ENCODE assay signal across 8 cellular contexts in the genomic region with DNA sequence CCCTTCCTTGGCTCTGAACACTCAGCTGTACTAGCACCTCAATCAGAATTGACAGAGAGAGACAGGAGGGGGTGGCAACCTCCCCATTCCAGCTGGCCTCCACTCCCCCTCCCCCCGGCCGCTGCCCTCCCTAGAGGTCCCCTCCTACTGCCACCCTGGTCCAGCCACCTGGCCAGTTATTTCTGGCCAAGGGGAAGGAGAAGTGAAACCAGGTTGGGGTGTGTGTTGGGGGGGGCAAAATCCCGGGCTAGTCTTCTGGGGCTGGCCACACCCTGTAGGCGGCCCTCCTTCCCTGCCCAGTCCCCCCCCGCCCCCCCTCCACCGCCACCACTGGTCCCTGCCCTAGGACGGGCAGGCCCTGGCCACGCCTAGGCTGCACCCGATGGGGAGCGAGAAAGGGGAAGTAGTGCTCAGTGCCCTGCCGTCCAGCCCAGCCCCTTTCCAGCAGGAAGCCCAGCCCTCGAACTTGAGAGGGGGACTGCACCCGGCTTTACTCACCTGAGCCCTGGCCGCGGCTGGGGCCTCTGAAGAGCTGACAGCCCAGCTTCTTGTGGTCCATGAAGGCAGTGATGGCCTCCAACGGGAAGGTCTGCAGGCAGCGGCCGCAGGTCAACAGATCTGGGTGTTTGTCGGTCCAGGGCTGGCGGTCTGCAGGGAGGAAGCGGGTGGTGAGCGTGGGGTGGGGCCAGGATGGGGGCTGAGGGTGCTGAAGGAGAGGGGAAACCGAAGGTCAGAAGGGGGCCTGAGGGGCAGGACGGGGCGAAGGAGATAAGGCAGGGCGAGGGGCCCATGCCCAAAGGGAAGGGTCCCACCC. TPM values are rescaled to one million over a fixed set of nuclear protein-coding genes. Genes with fewer than 3 reads are reported as not detected.
A peak's percentile ranks its signal among the peaks of the same experiment; 100 is the strongest.
DNase-seq lines count a peak whose midpoint lies in the region; ATAC-seq and TF ChIP-seq lines count a peak whose summit lies in the region.

No MANE protein-coding gene starts in this region.

- peak overlapping the region; percentile 91 for H3K4me3 ChIP-seq in iPS-18c (ENCODE audit: insufficient read depth, low read depth, low read length)
- peak overlapping the region; percentile 56 for H3K4me3 ChIP-seq in skeletal muscle satellite cell (ENCODE audit: low read length)

- H3K27me3 ChIP-seq in skeletal muscle satellite cell (ENCODE audit: control insufficient read depth, insufficient read depth, low read length), result no peaks in the 10 kb centered on the region

- H3K4me1 Mint-ChIP-seq in brain, result peaks cover 32% of the 10 kb centered on the region

- H3K9me3 ChIP-seq in ES-I3 (ENCODE audit: control insufficient read depth, insufficient read depth, low read length), result no peaks in the 10 kb centered on the region
- H3K9me3 ChIP-seq in iPS-18c (ENCODE audit: control insufficient read depth, insufficient read depth, low read length), result no peaks in the 10 kb centered on the region
- no peaks in the 10 kb centered on the region for H3K9me3 ChIP-seq in skeletal muscle satellite cell (replicated peaks; ENCODE audit: low read length)

- H3K4me1 ChIP-seq in ES-I3 (ENCODE audit: insufficient read depth, low read length), result peaks cover 25% of the 10 kb centered on the region
- peaks cover 16% of the 10 kb centered on the region for H3K4me1 ChIP-seq in skeletal muscle satellite cell (ENCODE audit: control insufficient read depth, insufficient read depth, low read length)

- no peaks in the 10 kb centered on the region for H3K9me3 Mint-ChIP-seq in brain

- H3K9ac ChIP-seq in ES-I3 (ENCODE audit: low read depth, low read length) (peak overlapping the region; percentile 75), skeletal muscle satellite cell (ENCODE audit: low read depth, low read length) (no peak overlapping the region)

- TF ChIP-seq CTCF in brain (conservative IDR thresholded peaks at IDR 0.05), result no peak

- peaks cover 49% of the 10 kb centered on the region for H3K27me3 Mint-ChIP-seq in brain

- H3K36me3 Mint-ChIP-seq in brain, result no peaks in the 10 kb centered on the region

- DNase-seq in RKO (ENCODE audit: low spot score) (peak; percentile 82), NCI-H2107 (lab: John Stamatoyannopoulos, UW) (no peak)

- H3K36me3 ChIP-seq in ES-I3 (ENCODE audit: insufficient read depth, low read length), result peaks cover 3% of the 10 kb centered on the region; the same call in 1 of the 2 replicates
- H3K36me3 ChIP-seq in skeletal muscle satellite cell (ENCODE audit: insufficient read depth, low read length), result peaks cover 9% of the 10 kb centered on the region

- no peak overlapping the region for H3K27ac Mint-ChIP-seq in brain

- peak overlapping the region; percentile 81 for H3K4me2 ChIP-seq in skeletal muscle satellite cell (ENCODE audit: low read length)

- ATAC-seq in GM19468 (IDR thresholded peaks at IDR 0.05; ENCODE audit: extremely low read depth, unreplicated experiment) (peak; percentile 26), HG03521 (IDR thresholded peaks at IDR 0.05; ENCODE audit: unreplicated experiment) (peak; percentile 50)

- peak overlapping the region in 3 of 5 experiments; percentile 54 to 65 (median 59) for H3K4me3 Mint-ChIP-seq in brain

RNA-seq across cellular contexts. Expression of a gene that starts 0.9 kb away (rescaled TPM):
- polyA plus RNA-seq in brain (ENCODE audit: insufficient read depth, low read depth, low replicate concordance), result 2.1 TPM
- total RNA-seq in skeletal muscle satellite cell (2012; rRNA removed), result 0.44 TPM in 1 of 2 replicates, not detected in the other

RNA-seq across cellular contexts. Expression of a gene that starts 3.6 kb away (rescaled TPM):
- 20.6 TPM for polyA plus RNA-seq in brain (ENCODE audit: insufficient read depth, low read depth, low replicate concordance)
- 20.8 and 29.7 TPM in 2 replicates for total RNA-seq in skeletal muscle satellite cell (2012; rRNA removed)

RNA-seq across cellular contexts. Expression of a gene that starts 17.6 kb away (rescaled TPM):
- 59.2 TPM for polyA plus RNA-seq in brain (ENCODE audit: insufficient read depth, low read depth, low replicate concordance)
- total RNA-seq in skeletal muscle satellite cell (2012; rRNA removed), result 26.0 and 31.9 TPM in 2 replicates

RNA-seq across cellular contexts. Expression of a gene that starts 36.6 kb away (rescaled TPM):
- polyA plus RNA-seq in brain (ENCODE audit: insufficient read depth, low read depth, low replicate concordance), result 23.6 TPM
- 10.1 and 12.0 TPM in 2 replicates for total RNA-seq in skeletal muscle satellite cell (2012; rRNA removed)
